Comparison of ENCODE assay signal across 9 cellular contexts in genomic region chr2:217988014-217988839, GRCh38. TPM values are rescaled to one million over a fixed set of nuclear protein-coding genes. Genes with fewer than 3 reads are reported as not detected.
DNase-seq lines count a peak whose midpoint lies in the region; ATAC-seq and TF ChIP-seq lines count a peak whose summit lies in the region.
"Had no signal": no experiment of that assay in that cellular context is flagged by ENCODE, and none has a peak within 500 bp of the region (broad histone marks: within the 10 kb centered on the region; RNA-seq: fewer than 3 reads in every experiment).

No MANE protein-coding gene starts in this region.

- H2AK5ac ChIP-seq in mesendoderm (ENCODE audit: low read length), result no peak overlapping the region

- WGBS in mesendoderm (ENCODE audit: extremely low coverage, insufficient coverage, low lambda C conversion rate), result no CpG with 5 or more reads among the region's 13 CpGs

- no peaks in the 10 kb centered on the region for H3K79me2 ChIP-seq in mesendoderm (ENCODE audit: control insufficient read depth, insufficient read depth, low read length)

- peaks cover 4% of the 10 kb centered on the region for H3K4me1 ChIP-seq in mesendoderm (ENCODE audit: control insufficient read depth, low read depth, low read length)

- no peaks in the 10 kb centered on the region for H3K27me3 ChIP-seq in mesendoderm (ENCODE audit: insufficient read depth, low read length, poor library complexity)

- no peak overlapping the region for H2BK15ac ChIP-seq in mesendoderm (replicated peaks; ENCODE audit: low read depth)

- H3K4me2 ChIP-seq in mesendoderm (ENCODE audit: low read length), result peak overlapping the region; percentile 23

- no peaks in the 10 kb centered on the region for H3K79me1 ChIP-seq in mesendoderm (ENCODE audit: low read length)

- no peak overlapping the region for H3K4me3 ChIP-seq in mesendoderm (ENCODE audit: low read length)
- H3K4me3 ChIP-seq: SK-N-MC had no signal

- peak overlapping the region; percentile 43 for H3K9ac ChIP-seq in mesendoderm (ENCODE audit: low read length)

- DNase-seq in COLO829 (ENCODE audit: low spot score) (peak; percentile 69), HCEC 1CT (peak; percentile 50), NCI-H510A treated with DMSO at 0.1 percent for 48 hours (lab: John Stamatoyannopoulos, UW) (peak; percentile 96), epidermal melanocyte (ENCODE audit: insufficient read length, low spot score) (peak; percentile 72), mesendoderm (peak; percentile 98)
- peak; percentile 89 for DNase-seq in activated CD8-positive, alpha-beta memory T cell treated with anti-CD3 and anti-CD28 coated beads for 24 hours
- peak; percentile 14 to 16 for DNase-seq in stimulated activated CD8-positive, alpha-beta memory T cell treated with anti-CD3 and anti-CD28 coated beads, Interleukin-2, amount 100 ng/mL, for 1 hour (ENCODE audit: low read depth in 2 of 2)

- TF ChIP-seq POLR2A in GM18505 (IDR thresholded peaks at IDR 0.05; ENCODE audit: borderline replicate concordance, extremely low read depth, insufficient read depth, insufficient read length), result no peak

- no peak overlapping the region for H3K23ac ChIP-seq in mesendoderm (ENCODE audit: low read length)

- H4K8ac ChIP-seq in mesendoderm (ENCODE audit: low read depth, low read length), result no peak overlapping the region

- H3K56ac ChIP-seq in mesendoderm (ENCODE audit: low read length), result peak overlapping the region; percentile 69

- no peak overlapping the region for H2BK120ac ChIP-seq in mesendoderm (ENCODE audit: low read depth, low read length)

- no peak overlapping the region for H3K18ac ChIP-seq in mesendoderm (ENCODE audit: low read length)

- peak overlapping the region; percentile 10 for H2BK5ac ChIP-seq in mesendoderm (ENCODE audit: low read length)

- H3K36me3 ChIP-seq in mesendoderm (ENCODE audit: control insufficient read depth, insufficient read depth, low read length), result no peaks in the 10 kb centered on the region

- no peak overlapping the region for H3K4ac ChIP-seq in mesendoderm (ENCODE audit: low read depth, low read length)

- no peak overlapping the region for H4K5ac ChIP-seq in mesendoderm (ENCODE audit: low read length)

- no peak for ATAC-seq in GM18505 (IDR thresholded peaks at IDR 0.05; ENCODE audit: unreplicated experiment)

- H3K27ac ChIP-seq in mesendoderm (ENCODE audit: low read depth, low read length), result peak overlapping the region; percentile 9
- H3K27ac ChIP-seq: SK-N-MC had no signal

RNA-seq across cellular contexts. Expression of gene TNS1, which starts 14.6 kb away (rescaled TPM):
- 1.7 TPM for polyA plus RNA-seq in mesendoderm (2013, experiment 1 of 2)
- polyA plus RNA-seq in mesendoderm (2013, experiment 2 of 2), result 2.4 TPM

Comparison
In these comparisons a context has a peak if more than half of its experiments do, and no peak if none do; other contexts are left out.
1. DNase-seq: peak in every context shown above with its lines; median percentile 98 in mesendoderm; 96 in NCI-H510A treated with DMSO at 0.1 percent for 48 hours; 89 in activated CD8-positive, alpha-beta memory T cell treated with anti-CD3 and anti-CD28 coated beads for 24 hours; 72 in epidermal melanocyte; 69 in COLO829; 50 in HCEC 1CT; 15 in stimulated activated CD8-positive, alpha-beta memory T cell treated with anti-CD3 and anti-CD28 coated beads, Interleukin-2, amount 100 ng/mL, for 1 hour.